In genomic region chr2:138084206-138084605, GRCh38 we compare ENCODE assay signal across 23 cellular contexts.
"Had no signal": no experiment of that assay in that cellular context is flagged by ENCODE, and none has a peak within 500 bp of the region (broad histone marks: within the 10 kb centered on the region; RNA-seq: fewer than 3 reads in every experiment).

No MANE protein-coding gene starts in this region.

- H3K4me3 ChIP-seq: ascending aorta, body of pancreas, PC-9 had no signal

- H3K4me1 Mint-ChIP-seq: activated naive CD4-positive, alpha-beta T cell treated with anti-CD3 and anti-CD28 coated beads, Interleukin-2, amount 50 U/mL, for 24 hours; T-helper 17 cell had no signal

- H3K4me3 Mint-ChIP-seq: activated CD8-positive, alpha-beta T cell treated with anti-CD3 and anti-CD28 coated beads, Interleukin-2, amount 10 ng/mL, durations not matched to agents 7 days and 5 days; activated naive CD4-positive, alpha-beta T cell treated with anti-CD3 and anti-CD28 coated beads, Interleukin-2, amount 50 U/mL, for 24 hours; activated T-cell treated with anti-CD3 and anti-CD28 coated beads, Interleukin-2, amount 50 U/mL, for 24 hours; activated T-helper 1 cell treated with anti-CD3 and anti-CD28 coated beads, Interleukin-12 subunit alpha, Interleukin-12 subunit beta, Interleukin-2, Interleukin-4 antibody, amounts not matched to agents 30 ng/mL and 10 ng/mL and 1 ng/mL, durations not matched to agents 14 hours and 24 hours and 36 hours; T-helper 17 cell had no signal

- H3K27ac Mint-ChIP-seq: activated CD8-positive, alpha-beta T cell treated with anti-CD3 and anti-CD28 coated beads, Interleukin-2, amount 10 ng/mL, durations not matched to agents 7 days and 5 days; activated naive CD4-positive, alpha-beta T cell treated with anti-CD3 and anti-CD28 coated beads, Interleukin-2, amount 50 U/mL, for 24 hours; activated T-cell treated with anti-CD3 and anti-CD28 coated beads, Interleukin-2, amount 50 U/mL, for 24 hours; activated T-helper 1 cell treated with anti-CD3 and anti-CD28 coated beads, Interleukin-12 subunit alpha, Interleukin-12 subunit beta, Interleukin-2, Interleukin-4 antibody, amounts not matched to agents 30 ng/mL and 10 ng/mL and 1 ng/mL, durations not matched to agents 14 hours and 24 hours and 36 hours; T-helper 17 cell had no signal

- H3K36me3 Mint-ChIP-seq: activated naive CD4-positive, alpha-beta T cell treated with anti-CD3 and anti-CD28 coated beads, Interleukin-2, amount 50 U/mL, for 24 hours had no signal

- H3K4me2 ChIP-seq: PC-9 had no signal

- H3K36me3 ChIP-seq: ascending aorta had no signal

- H2AFZ ChIP-seq: PC-9 had no signal

- ATAC-seq: activated CD8-positive, alpha-beta T cell treated with anti-CD3 and anti-CD28 coated beads, Interleukin-2, amount 10 ng/mL, durations not matched to agents 7 days and 5 days; body of pancreas; T-helper 17 cell had no signal

- H3K27ac ChIP-seq: ascending aorta, body of pancreas, PC-9 had no signal

- H3K27me3 Mint-ChIP-seq: activated naive CD4-positive, alpha-beta T cell treated with anti-CD3 and anti-CD28 coated beads, Interleukin-2, amount 50 U/mL, for 24 hours; activated T-cell treated with anti-CD3 and anti-CD28 coated beads, Interleukin-2, amount 50 U/mL, for 24 hours; T-helper 17 cell had no signal

- H3K9me3 Mint-ChIP-seq: activated naive CD4-positive, alpha-beta T cell treated with anti-CD3 and anti-CD28 coated beads, Interleukin-2, amount 50 U/mL, for 24 hours; activated T-helper 1 cell treated with anti-CD3 and anti-CD28 coated beads, Interleukin-12 subunit alpha, Interleukin-12 subunit beta, Interleukin-2, Interleukin-4 antibody, amounts not matched to agents 30 ng/mL and 10 ng/mL and 1 ng/mL, durations not matched to agents 14 hours and 24 hours and 36 hours had no signal

- H3K9me3 ChIP-seq: ascending aorta, body of pancreas had no signal

- DNase-seq: activated CD4-positive, CD25-positive, alpha-beta regulatory T cell; activated CD8-positive, alpha-beta T cell treated with anti-CD3 and anti-CD28 coated beads, Interleukin-2, amount 10 ng/mL, durations not matched to agents 7 days and 5 days; activated effector memory CD4-positive, alpha-beta T cell treated with Interleukin-2 at 50 U/mL for 16 hours; activated naive CD4-positive, alpha-beta T cell; activated T-cell treated with anti-CD3 and anti-CD28 coated beads, Interleukin-2, amount 50 U/mL, for 24 hours; amniotic stem cell; body of pancreas; central memory CD4-positive, alpha-beta T cell; Kasumi-1; KBM-7; NCI-H1048; NCI-H146; NCI-H187 treated with DMSO at 0.1 percent for 48 hours; NCI-H2081 treated with DMSO at 0.1 percent for 48 hours; NCI-H446; NCI-H524; PC-9; SIG-M5; T-helper 17 cell; T-helper 9 cell had no signal

- H3K27me3 ChIP-seq: ascending aorta, body of pancreas had no signal
